ENCODE assay signal across 1 cellular context in the genomic region with DNA sequence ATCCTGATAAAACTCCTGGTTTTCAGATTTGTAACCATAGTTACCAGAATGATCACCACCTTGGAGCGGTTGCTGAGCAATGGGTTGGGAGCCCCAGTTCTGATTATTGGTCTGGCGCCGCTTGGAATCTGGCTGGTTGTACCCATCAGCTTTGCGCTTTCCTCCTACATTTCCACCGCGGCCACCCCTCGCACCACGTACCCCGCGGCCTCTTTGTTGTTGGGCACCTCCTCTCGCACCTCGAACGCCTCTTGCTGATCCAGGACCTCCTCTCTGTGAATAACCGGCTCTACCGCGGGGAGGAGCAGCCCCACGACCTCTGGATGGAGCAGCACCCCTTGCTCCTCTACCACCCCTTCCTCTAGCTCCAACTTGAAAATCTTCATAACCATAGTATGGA.
TF ChIP-seq lines count a peak whose summit lies in the region.

No MANE protein-coding gene starts in this region.

TF ChIP-seq in H1, 55 proteins besides CTCF, POLR2A, EP300 and RAD21:
- no peak for TF ChIP-seq CBX8 (IDR thresholded peaks at IDR 0.05; ENCODE audit: borderline replicate concordance, low read depth, low read length)
- no peak for TF ChIP-seq BCL11A (IDR thresholded peaks at IDR 0.05; ENCODE audit: low read depth in 2 of 2, low read length in 2 of 2)
- TF ChIP-seq GABPA (IDR thresholded peaks at IDR 0.05; ENCODE audit: borderline replicate concordance, insufficient read depth, low read length), result no peak
- no peak for TF ChIP-seq JUN (IDR thresholded peaks at IDR 0.05; ENCODE audit: low read depth, low read length)
- TF ChIP-seq, protein P1, sequence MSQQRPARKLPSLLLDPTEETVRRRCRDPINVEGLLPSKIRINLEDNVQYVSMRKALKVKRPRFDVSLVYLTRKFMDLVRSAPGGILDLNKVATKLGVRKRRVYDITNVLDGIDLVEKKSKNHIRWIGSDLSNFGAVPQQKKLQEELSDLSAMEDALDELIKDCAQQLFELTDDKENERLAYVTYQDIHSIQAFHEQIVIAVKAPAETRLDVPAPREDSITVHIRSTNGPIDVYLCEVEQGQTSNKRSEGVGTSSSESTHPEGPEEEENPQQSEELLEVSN (IDR thresholded peaks at IDR 0.05), result no peak
- no peak for TF ChIP-seq CBX5 (IDR thresholded peaks at IDR 0.05; ENCODE audit: low read depth, low read length)
- no peak for TF ChIP-seq ASH2L (IDR thresholded peaks at IDR 0.05; ENCODE audit: low read length)
- no peak for TF ChIP-seq PHF8 (conservative IDR thresholded peaks at IDR 0.05; ENCODE audit: low read depth, low read length)
- no peak for TF ChIP-seq BACH1 (IDR thresholded peaks at IDR 0.05; ENCODE audit: low read length)
- no peak for TF ChIP-seq SP4 (IDR thresholded peaks at IDR 0.05; ENCODE audit: low read length)
